ENCODE assay signal across 23 cellular contexts in the genomic region with DNA sequence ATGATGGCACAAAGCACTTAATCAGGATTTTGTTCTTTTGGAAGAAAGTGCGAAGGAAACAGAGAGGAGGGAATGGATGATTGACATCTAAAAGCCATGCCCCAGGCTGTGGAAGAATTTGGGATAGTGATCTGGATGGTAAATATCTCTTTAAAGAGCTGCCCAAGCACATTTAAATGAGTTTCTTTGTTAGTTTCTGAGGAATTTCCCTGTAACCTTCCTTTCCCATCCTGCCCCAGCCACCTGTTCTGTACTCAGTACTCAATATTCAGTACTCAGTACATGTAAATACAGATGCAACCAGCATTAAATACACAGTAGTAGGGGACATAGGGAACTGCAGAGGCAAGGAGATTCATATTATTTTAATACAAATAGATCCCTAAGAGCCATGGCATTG. TPM values are rescaled to one million over a fixed set of nuclear protein-coding genes. Genes with fewer than 3 reads are reported as not detected.
"Had no signal": no experiment of that assay in that cellular context is flagged by ENCODE, and none has a peak within 500 bp of the region (broad histone marks: within the 10 kb centered on the region; RNA-seq: fewer than 3 reads in every experiment).

No MANE protein-coding gene starts in this region.

- H3K4me1 ChIP-seq: SJCRH30 had no signal

- H3K27ac ChIP-seq: SJCRH30 had no signal

- FAIRE-seq: HepG2 had no signal

- H3K4me3 ChIP-seq: SJCRH30 had no signal

- H3K36me3 ChIP-seq: SJCRH30 had no signal

- DNase-seq: IMR-90, Kasumi-1, KG1, MM.1S, NCI-H1092 treated with DMSO at 0.1 percent for 48 hours, NCI-H1436, NCI-H187, NCI-H2029, NCI-H2081 treated with DMSO at 0.1 percent for 48 hours, NCI-H2171, NCI-H226, NCI-H446, NCI-H510A, NCI-H524 treated with DMSO at 0.1 percent for 48 hours, NCI-H69, NCI-H774, PC-3, SHP77 treated with DMSO at 0.1 percent for 48 hours, SJCRH30 had no signal

- H3K9me3 ChIP-seq: SJCRH30 had no signal

- ATAC-seq: HepG2, Panc1, PC-3, Right ventricle myocardium inferior, SK-N-SH treated with all-trans-retinoic acid at 6 μM for 48 hours had no signal

RNA-seq across cellular contexts. Expression of a gene that starts 7.8 kb away (rescaled TPM):
- total RNA-seq: SJCRH30 had no signal
